ENCODE assay signal across 9 cellular contexts in the genomic region with DNA sequence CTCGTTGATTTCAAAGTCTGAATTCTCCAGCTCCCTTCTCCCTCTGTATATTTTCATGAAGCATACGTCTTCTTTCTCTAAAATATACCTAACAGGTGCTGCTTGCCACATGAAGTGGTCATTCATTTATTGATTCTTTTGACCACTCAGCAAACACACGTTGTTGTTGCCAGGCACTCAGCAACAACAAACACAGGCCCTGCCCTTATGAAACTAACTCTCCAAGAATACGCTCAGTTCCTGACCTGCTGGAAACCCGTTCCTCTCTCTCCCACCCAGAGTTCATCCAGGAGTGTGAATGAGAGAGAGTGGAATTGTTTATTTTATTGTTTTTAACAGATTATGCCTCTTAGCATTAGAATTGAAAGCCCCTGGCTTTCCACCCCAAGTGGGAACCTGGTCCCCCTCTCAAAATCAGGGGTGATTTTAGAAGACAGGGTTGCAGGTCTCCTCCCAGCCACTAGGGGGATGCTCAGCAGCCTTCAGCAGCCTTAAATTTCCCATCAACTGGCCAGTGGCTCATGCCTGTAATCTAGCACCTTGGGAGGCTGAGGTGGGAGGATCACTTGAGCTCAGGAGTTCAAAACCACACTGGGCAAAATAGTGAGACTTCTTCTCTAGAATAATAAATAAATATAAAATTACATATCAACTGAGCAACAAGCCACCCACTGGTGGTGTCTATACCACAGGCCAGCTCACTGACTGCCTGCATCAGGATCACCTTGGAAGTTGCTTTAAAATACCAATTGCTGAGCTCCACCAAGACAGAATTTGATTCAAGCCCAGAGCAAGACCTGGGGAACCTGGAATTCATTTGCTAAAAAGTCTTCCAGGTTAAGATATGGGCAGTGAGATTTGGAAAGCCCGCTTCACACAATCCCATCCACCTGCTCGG.
DNase-seq lines count a peak whose midpoint lies in the region; ATAC-seq and TF ChIP-seq lines count a peak whose summit lies in the region.
"Had no signal": no experiment of that assay in that cellular context is flagged by ENCODE, and none has a peak within 500 bp of the region (broad histone marks: within the 10 kb centered on the region; RNA-seq: fewer than 3 reads in every experiment).

No MANE protein-coding gene starts in this region.

- H4K20me1 ChIP-seq in mammary epithelial cell (ENCODE audit: insufficient read depth, low read length) (no peaks in the 10 kb centered on the region), neural progenitor cell (ENCODE audit: low read depth) (no peaks in the 10 kb centered on the region)

- no peak overlapping the region for H3K4me2 ChIP-seq in mammary epithelial cell (ENCODE audit: insufficient read depth, low read depth, low read length)
- no peak overlapping the region for H3K4me2 ChIP-seq in neural progenitor cell

- 60% methylated on average over 7 of the region's 7 CpGs for WGBS in mammary epithelial cell (ENCODE audit: low coverage, missing lambda C conversion rate)

- no peak overlapping the region for H2AFZ ChIP-seq in mammary epithelial cell (ENCODE audit: low read depth, low read length)
- H2AFZ ChIP-seq in neural progenitor cell (replicated peaks), result no peak overlapping the region

- peaks cover 38% of the 10 kb centered on the region for H3K27me3 Mint-ChIP-seq in MCF 10A (ENCODE audit: insufficient read depth, unreplicated experiment)
- H3K27me3 Mint-ChIP-seq in neural progenitor cell (ENCODE audit: insufficient read depth, low read depth), result peaks cover 16% of the 10 kb centered on the region

- H3K36me3 Mint-ChIP-seq in MCF 10A (ENCODE audit: insufficient read depth, unreplicated experiment) (no peaks in the 10 kb centered on the region), neural progenitor cell (no peaks in the 10 kb centered on the region)

- no peaks in the 10 kb centered on the region for H3K79me2 ChIP-seq in mammary epithelial cell (ENCODE audit: insufficient read depth, low read length)
- H3K79me2 ChIP-seq in neural progenitor cell (ENCODE audit: low read depth), result no peaks in the 10 kb centered on the region

- BruUV-seq in MCF 10A (replicated peaks; lab: Mats Ljungman, UMichigan) (no TSS peak), mammary epithelial cell (replicated peaks; lab: Mats Ljungman, UMichigan) (no TSS peak)

- peak; percentile 35 for DNase-seq in MCF 10A (ENCODE audit: unreplicated experiment)
- no peak for DNase-seq in mammary epithelial cell
- DNase-seq in NCI-H1105 (lab: John Stamatoyannopoulos, UW), result peak; percentile 22
- peak; percentile 4 for DNase-seq in astrocyte of the hippocampus (ENCODE audit: low read depth, low spot score)
- peak; percentile 68 for DNase-seq in neural progenitor cell (ENCODE audit: low spot score)

- ATAC-seq in HG02678 (IDR thresholded peaks at IDR 0.05; ENCODE audit: unreplicated experiment) (no peak), HG02571 (IDR thresholded peaks at IDR 0.05; ENCODE audit: unreplicated experiment) (no peak), HG03196 (IDR thresholded peaks at IDR 0.05; ENCODE audit: unreplicated experiment) (no peak)

- H3K4me1 Mint-ChIP-seq in MCF 10A (ENCODE audit: insufficient read depth, unreplicated experiment) (no peaks in the 10 kb centered on the region), neural progenitor cell (peaks cover 12% of the 10 kb centered on the region)

- H3K4me1 ChIP-seq in mammary epithelial cell (ENCODE audit: insufficient read depth, low read length), result no peaks in the 10 kb centered on the region
- H3K4me1 ChIP-seq in neural progenitor cell, result peaks cover 18% of the 10 kb centered on the region

- H3K9me3 ChIP-seq in mammary epithelial cell (replicated peaks; ENCODE audit: insufficient read depth, low read length), result peaks cover 7% of the 10 kb centered on the region
- H3K9me3 ChIP-seq in neural progenitor cell (ENCODE audit: low read depth), result no peaks in the 10 kb centered on the region

- H3K27ac Mint-ChIP-seq in MCF 10A (ENCODE audit: low read depth, unreplicated experiment), result no peak overlapping the region
- no peak overlapping the region for H3K27ac Mint-ChIP-seq in neural progenitor cell

- in situ Hi-C loops in mammary epithelial cell (cut with MboI; ENCODE audit: low sequenced_read_pairs in 2 of 2), result no loop called here

- dilution Hi-C loops in mammary epithelial cell (cut with HindIII; ENCODE audit: low sequenced_read_pairs), result no loop called here

- POLR2A ChIA-PET in MCF 10A (lab: Yijun Ruan, JAX), result no interaction called here

- intact Hi-C loops in MCF 10A (cut with micrococcal nuclease), result loop anchor here (2.0 kb wide), 1 partner anchor 281 kb away; no protein-coding TSS in a partner anchor
- intact Hi-C loops in mammary epithelial cell (cut with micrococcal nuclease), result no loop called here

- H3F3A ChIP-seq in neural progenitor cell (ENCODE audit: low read depth), result peaks cover 14% of the 10 kb centered on the region

- TF ChIP-seq CTCF in MCF 10A (IDR thresholded peaks at IDR 0.05; ENCODE audit: unreplicated experiment) (peak; percentile 42), mammary epithelial cell (conservative IDR thresholded peaks at IDR 0.05 in 1 of 2, IDR thresholded peaks at IDR 0.05 in 1 of 2; ENCODE audit: extremely low read depth in 1 of 2, insufficient read depth in 1 of 2, low read depth in 1 of 2, low read length in 2 of 2) (peak in 1 of 2 donors; percentile 41), neural progenitor cell (IDR thresholded peaks at IDR 0.05) (peak; percentile 89)

- no peak overlapping the region for H3K4me3 ChIP-seq in mammary epithelial cell (replicated peaks in 1 of 3; ENCODE audit: insufficient read depth in 1 of 3, low read depth in 2 of 3, low read length in 3 of 3)
- H3K4me3 ChIP-seq in neural progenitor cell, result no peak overlapping the region
- H3K4me3 ChIP-seq: skin epidermis had no signal

- CTCF ChIA-PET in MCF 10A (lab: Yijun Ruan, JAX), result interaction anchor here (0.6 to 1.2 kb wide), 7 partner anchors 10 to 693 kb away, joined by 3 to 7 read pairs (median 3); no protein-coding TSS in a partner anchor
- CTCF ChIA-PET in mammary epithelial cell (lab: Charles Lee; ENCODE audit: low non-redundant PET), result no interaction called here

- H3K9me3 Mint-ChIP-seq in MCF 10A (ENCODE audit: unreplicated experiment), result peaks cover 7% of the 10 kb centered on the region
- no peaks in the 10 kb centered on the region for H3K9me3 Mint-ChIP-seq in neural progenitor cell

- H3K27ac ChIP-seq in mammary epithelial cell (ENCODE audit: insufficient read depth, low read depth, low read length) (no peak overlapping the region), neural progenitor cell (no peak overlapping the region)
- H3K27ac ChIP-seq: skin epidermis had no signal

- H3K9ac ChIP-seq in mammary epithelial cell (ENCODE audit: insufficient read depth, low read length) (no peak overlapping the region), neural progenitor cell (no peak overlapping the region)

- H3K4me3 Mint-ChIP-seq in MCF 10A (ENCODE audit: unreplicated experiment), result no peak overlapping the region
- H3K4me3 Mint-ChIP-seq in neural progenitor cell, result no peak overlapping the region

- H3K36me3 ChIP-seq in mammary epithelial cell (ENCODE audit: insufficient read depth, low read length) (no peaks in the 10 kb centered on the region), neural progenitor cell (no peaks in the 10 kb centered on the region)

- no peaks in the 10 kb centered on the region for H3K27me3 ChIP-seq in mammary epithelial cell (ENCODE audit: insufficient read depth, low read length)
- no peaks in the 10 kb centered on the region for H3K27me3 ChIP-seq in neural progenitor cell
